1 cellular context compared by ENCODE assay signal in the genomic region with DNA sequence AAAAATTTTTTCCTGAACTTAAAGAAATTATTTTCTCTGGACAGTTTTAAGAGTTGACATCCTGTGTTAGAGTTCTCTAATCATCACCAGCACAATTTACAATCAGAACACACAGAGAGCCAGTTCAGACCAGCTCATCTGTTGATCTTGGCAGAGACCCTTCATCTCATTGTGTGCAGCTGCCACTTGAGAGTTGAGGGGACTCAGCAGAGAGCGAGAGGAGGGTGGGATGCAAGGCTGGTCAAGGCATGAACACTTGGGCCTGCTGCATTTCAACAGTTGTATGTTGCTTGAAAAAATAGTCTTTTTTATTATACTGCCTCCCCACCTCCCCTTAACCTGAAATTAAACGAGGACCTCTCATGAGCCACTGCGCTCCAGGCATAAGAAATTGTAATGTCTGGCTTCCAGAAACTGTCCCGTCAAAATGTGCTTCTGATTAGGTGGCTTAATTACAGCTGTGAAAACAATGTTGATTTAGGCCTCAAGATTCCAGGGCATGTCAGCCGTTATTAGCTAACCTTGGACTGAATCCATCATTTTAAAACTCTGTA.
TF ChIP-seq lines count a peak whose summit lies in the region.

No MANE protein-coding gene starts in this region.

TF ChIP-seq in HepG2, 621 proteins besides CTCF, POLR2A, EP300 and RAD21 (continued from another document):
- TF ChIP-seq, protein P1, sequence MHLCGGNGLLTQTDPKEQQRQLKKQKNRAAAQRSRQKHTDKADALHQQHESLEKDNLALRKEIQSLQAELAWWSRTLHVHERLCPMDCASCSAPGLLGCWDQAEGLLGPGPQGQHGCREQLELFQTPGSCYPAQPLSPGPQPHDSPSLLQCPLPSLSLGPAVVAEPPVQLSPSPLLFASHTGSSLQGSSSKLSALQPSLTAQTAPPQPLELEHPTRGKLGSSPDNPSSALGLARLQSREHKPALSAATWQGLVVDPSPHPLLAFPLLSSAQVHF (CRISPR knock-in tag; IDR thresholded peaks at IDR 0.05) = no peak
- TF ChIP-seq, protein P2, sequence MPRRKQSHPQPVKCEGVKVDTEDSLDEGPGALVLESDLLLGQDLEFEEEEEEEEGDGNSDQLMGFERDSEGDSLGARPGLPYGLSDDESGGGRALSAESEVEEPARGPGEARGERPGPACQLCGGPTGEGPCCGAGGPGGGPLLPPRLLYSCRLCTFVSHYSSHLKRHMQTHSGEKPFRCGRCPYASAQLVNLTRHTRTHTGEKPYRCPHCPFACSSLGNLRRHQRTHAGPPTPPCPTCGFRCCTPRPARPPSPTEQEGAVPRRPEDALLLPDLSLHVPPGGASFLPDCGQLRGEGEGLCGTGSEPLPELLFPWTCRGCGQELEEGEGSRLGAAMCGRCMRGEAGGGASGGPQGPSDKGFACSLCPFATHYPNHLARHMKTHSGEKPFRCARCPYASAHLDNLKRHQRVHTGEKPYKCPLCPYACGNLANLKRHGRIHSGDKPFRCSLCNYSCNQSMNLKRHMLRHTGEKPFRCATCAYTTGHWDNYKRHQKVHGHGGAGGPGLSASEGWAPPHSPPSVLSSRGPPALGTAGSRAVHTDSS (CRISPR knock-in tag; conservative IDR thresholded peaks at IDR 0.05) = no peak
- no peak for TF ChIP-seq GZF1 (CRISPR knock-in tag; IDR thresholded peaks at IDR 0.05)
